20 cellular contexts compared by ENCODE assay signal in genomic region chr9:14103115-14103514, GRCh38.
DNase-seq lines count a peak whose midpoint lies in the region; ATAC-seq, FAIRE-seq and TF ChIP-seq lines count a peak whose summit lies in the region.
"Had no signal": no experiment of that assay in that cellular context is flagged by ENCODE, and none has a peak within 500 bp of the region (broad histone marks: within the 10 kb centered on the region; RNA-seq: fewer than 3 reads in every experiment).

No MANE protein-coding gene starts in this region.

- no peak overlapping the region for H2AFZ ChIP-seq in fibroblast of lung (ENCODE audit: low read length)

- peak overlapping the region; percentile 67 for H3K4me2 ChIP-seq in fibroblast of lung (ENCODE audit: extremely low read depth, insufficient read depth, low read length)

- no peaks in the 10 kb centered on the region for H3K36me3 Mint-ChIP-seq in stimulated activated effector memory CD8-positive, alpha-beta T cell treated with anti-CD3 and anti-CD28 coated beads, Interleukin-12 subunit alpha, Interleukin-12 subunit beta, amount 100 ng/mL, for 72 hours
- H3K36me3 Mint-ChIP-seq: CD8-positive, alpha-beta memory T cell; stimulated activated naive B cell treated with anti-CD40 and anti-IgM and Interleukin-4, amounts not matched to agents 10 μg/mL and 1 μg/mL and 100 μg/mL, for 72 hours had no signal

- ATAC-seq in stimulated activated effector memory CD8-positive, alpha-beta T cell treated with anti-CD3 and anti-CD28 coated beads, Interleukin-12 subunit alpha, Interleukin-12 subunit beta, amount 100 ng/mL, for 72 hours: no peak
- ATAC-seq: stimulated activated naive B cell treated with anti-CD40 and anti-IgM and Interleukin-4, amounts not matched to agents 10 μg/mL and 1 μg/mL and 100 μg/mL, for 72 hours had no signal

- DNase-seq in AG08396 (ENCODE audit: low spot score) (peak; percentile 7), NCI-H69 (lab: John Stamatoyannopoulos, UW) (peak; percentile 25), fibroblast of lung (ENCODE audit: low read depth in 2 of 2) (peak; percentile 38 to 48), myocyte (ENCODE audit: low read depth) (peak; percentile 51), frontal cortex (ENCODE audit: low spot score in 2 of 2) (no peak), NCI-H128 (lab: John Stamatoyannopoulos, UW; ENCODE audit: unreplicated experiment) (no peak)
- DNase-seq in activated CD8-positive, alpha-beta memory T cell treated with anti-CD3 and anti-CD28 coated beads, Interleukin-2, amount 50 U/mL, for 4 hours: no peak
- DNase-seq in stimulated activated effector memory CD8-positive, alpha-beta T cell treated with anti-CD3 and anti-CD28 coated beads, Interleukin-12 subunit alpha, Interleukin-12 subunit beta, amount 100 ng/mL, for 72 hours (ENCODE audit: low spot score in 2 of 2): no peak
- DNase-seq: activated naive CD4-positive, alpha-beta T cell treated with anti-CD3 and anti-CD28 coated beads for 36 hours; activated T-cell treated with anti-CD3 and anti-CD28 coated beads for 4 hours; CD8-positive, alpha-beta memory T cell; DMS79 treated with DMSO at 0.1 percent for 48 hours; GOT3; mesendoderm; NCI-H187; NCI-H446 treated with DMSO at 0.1 percent for 48 hours; RPMI8226; stimulated activated naive B cell treated with anti-CD40 and anti-IgM and Interleukin-4, amounts not matched to agents 10 μg/mL and 1 μg/mL and 100 μg/mL, for 72 hours; trophoblast cell had no signal

- peak overlapping the region in 1 of 4 experiments; percentile 15 for H3K4me3 ChIP-seq in fibroblast of lung (replicated peaks in 1 of 4; ENCODE audit: control extremely low read depth in 1 of 4, insufficient read depth in 1 of 4, low read depth in 3 of 4, low read length in 4 of 4)

- H3K27me3 ChIP-seq in fibroblast of lung (ENCODE audit: control insufficient read depth, insufficient read depth, low read length): no peaks in the 10 kb centered on the region

- no peak overlapping the region for H3K27ac ChIP-seq in fibroblast of lung (ENCODE audit: insufficient read depth, low read length)

- no peak for FAIRE-seq in frontal cortex (lab: Jason Lieb, UNC)
- FAIRE-seq: colon had no signal

- H3K27ac Mint-ChIP-seq in stimulated activated effector memory CD8-positive, alpha-beta T cell treated with anti-CD3 and anti-CD28 coated beads, Interleukin-12 subunit alpha, Interleukin-12 subunit beta, amount 100 ng/mL, for 72 hours: no peak overlapping the region
- H3K27ac Mint-ChIP-seq: activated naive CD4-positive, alpha-beta T cell treated with anti-CD3 and anti-CD28 coated beads for 36 hours; CD8-positive, alpha-beta memory T cell; stimulated activated naive B cell treated with anti-CD40 and anti-IgM and Interleukin-4, amounts not matched to agents 10 μg/mL and 1 μg/mL and 100 μg/mL, for 72 hours had no signal

- no peaks in the 10 kb centered on the region for H4K20me1 ChIP-seq in fibroblast of lung (ENCODE audit: control insufficient read depth, extremely low read depth, insufficient read depth, low read length)

- TF ChIP-seq CTCF in fibroblast of lung (conservative IDR thresholded peaks at IDR 0.05 in 1 of 2, IDR thresholded peaks at IDR 0.05 in 1 of 2; ENCODE audit: low read depth in 1 of 2, low read length in 2 of 2): no peak

- H3K4me1 Mint-ChIP-seq in stimulated activated effector memory CD8-positive, alpha-beta T cell treated with anti-CD3 and anti-CD28 coated beads, Interleukin-12 subunit alpha, Interleukin-12 subunit beta, amount 100 ng/mL, for 72 hours: no peaks in the 10 kb centered on the region
- H3K4me1 Mint-ChIP-seq: CD8-positive, alpha-beta memory T cell; stimulated activated naive B cell treated with anti-CD40 and anti-IgM and Interleukin-4, amounts not matched to agents 10 μg/mL and 1 μg/mL and 100 μg/mL, for 72 hours had no signal

- H3K4me3 Mint-ChIP-seq in stimulated activated effector memory CD8-positive, alpha-beta T cell treated with anti-CD3 and anti-CD28 coated beads, Interleukin-12 subunit alpha, Interleukin-12 subunit beta, amount 100 ng/mL, for 72 hours: no peak overlapping the region
- H3K4me3 Mint-ChIP-seq: activated naive CD4-positive, alpha-beta T cell treated with anti-CD3 and anti-CD28 coated beads for 36 hours; CD8-positive, alpha-beta memory T cell; stimulated activated naive B cell treated with anti-CD40 and anti-IgM and Interleukin-4, amounts not matched to agents 10 μg/mL and 1 μg/mL and 100 μg/mL, for 72 hours had no signal

- peaks cover 8% of the 10 kb centered on the region for H3K4me1 ChIP-seq in fibroblast of lung (ENCODE audit: control insufficient read depth, extremely low read depth, insufficient read depth, low read length)

- no peaks in the 10 kb centered on the region for H3K9me3 ChIP-seq in fibroblast of lung (ENCODE audit: control insufficient read depth, insufficient read depth, low read depth, low read length)

- no peak overlapping the region for H3K9ac ChIP-seq in fibroblast of lung (ENCODE audit: insufficient read depth, low read length)

- H3K36me3 ChIP-seq in fibroblast of lung (ENCODE audit: control insufficient read depth, insufficient read depth, low read length): no peaks in the 10 kb centered on the region

- H3K79me2 ChIP-seq in fibroblast of lung (ENCODE audit: control insufficient read depth, insufficient read depth, low read length): no peaks in the 10 kb centered on the region

- H3K9me3 Mint-ChIP-seq in stimulated activated effector memory CD8-positive, alpha-beta T cell treated with anti-CD3 and anti-CD28 coated beads, Interleukin-12 subunit alpha, Interleukin-12 subunit beta, amount 100 ng/mL, for 72 hours: no peaks in the 10 kb centered on the region
- H3K9me3 Mint-ChIP-seq: activated naive CD4-positive, alpha-beta T cell treated with anti-CD3 and anti-CD28 coated beads for 36 hours; stimulated activated naive B cell treated with anti-CD40 and anti-IgM and Interleukin-4, amounts not matched to agents 10 μg/mL and 1 μg/mL and 100 μg/mL, for 72 hours had no signal

Comparison
In these comparisons a context has a peak if more than half of its experiments do, and no peak if none do; other contexts are left out.
1. DNase-seq: peak in AG08396 (single experiment), NCI-H69 (single experiment), fibroblast of lung (2 of 2) and myocyte (single experiment); none in frontal cortex (0 of 2), NCI-H128 (single experiment), activated CD8-positive, alpha-beta memory T cell treated with anti-CD3 and anti-CD28 coated beads, Interleukin-2, amount 50 U/mL, for 4 hours (single experiment) and stimulated activated effector memory CD8-positive, alpha-beta T cell treated with anti-CD3 and anti-CD28 coated beads, Interleukin-12 subunit alpha, Interleukin-12 subunit beta, amount 100 ng/mL, for 72 hours (0 of 2).